In genomic region chr2:206990335-206990734, GRCh38 we compare ENCODE assay signal across 32 cellular contexts. TPM values are rescaled to one million over a fixed set of nuclear protein-coding genes. Genes with fewer than 3 reads are reported as not detected.
"Had no signal": no experiment of that assay in that cellular context is flagged by ENCODE, and none has a peak within 500 bp of the region (broad histone marks: within the 10 kb centered on the region; RNA-seq: fewer than 3 reads in every experiment).

No MANE protein-coding gene starts in this region.

- H3K9me3 Mint-ChIP-seq: activated naive CD4-positive, alpha-beta T cell treated with anti-CD3 and anti-CD28 coated beads, Interleukin-2, amount 10 ng/mL, durations not matched to agents 7 days and 5 days; activated T-cell treated with anti-CD3 and anti-CD28 coated beads, Interleukin-2, amount 50 U/mL, for 24 hours; T-helper 1 cell treated with Interleukin-12 subunit alpha and Interleukin-12 subunit beta and Interleukin-4 antibody, amounts not matched to agents 30 μg/mL and 1 μg/mL, for 36 hours had no signal

- H3K36me3 Mint-ChIP-seq: activated CD4-positive, alpha-beta memory T cell treated with anti-CD3 and anti-CD28 coated beads for 36 hours; activated naive CD4-positive, alpha-beta T cell treated with anti-CD3 and anti-CD28 coated beads, Interleukin-2, amount 10 ng/mL, durations not matched to agents 7 days and 5 days; activated naive CD8-positive, alpha-beta T cell treated with anti-CD3 and anti-CD28 coated beads, Interleukin-2, amount 10 ng/mL, durations not matched to agents 7 days and 5 days; naive thymus-derived CD4-positive, alpha-beta T cell; neural progenitor cell had no signal

- H3K4me2 ChIP-seq: neural progenitor cell, smooth muscle cell had no signal

- ATAC-seq: body of pancreas; gastroesophageal sphincter; left colon; naive thymus-derived CD4-positive, alpha-beta T cell; upper lobe of right lung had no signal

- FAIRE-seq: kidney, TTC549 had no signal

- H3K4me3 ChIP-seq: body of pancreas, colonic mucosa, dorsolateral prefrontal cortex, gastroesophageal sphincter, neural progenitor cell, right atrium auricular region, smooth muscle cell, suprapubic skin, tibial artery, upper lobe of right lung had no signal

- H3K36me3 ChIP-seq: colonic mucosa, gastroesophageal sphincter, neural progenitor cell, right atrium auricular region, suprapubic skin, tibial artery, upper lobe of right lung had no signal

- H2AFZ ChIP-seq: neural progenitor cell had no signal

- H3K4me3 Mint-ChIP-seq: activated CD4-positive, alpha-beta memory T cell treated with anti-CD3 and anti-CD28 coated beads for 36 hours; activated naive CD4-positive, alpha-beta T cell treated with anti-CD3 and anti-CD28 coated beads, Interleukin-2, amount 10 ng/mL, durations not matched to agents 7 days and 5 days; activated naive CD8-positive, alpha-beta T cell treated with anti-CD3 and anti-CD28 coated beads, Interleukin-2, amount 10 ng/mL, durations not matched to agents 7 days and 5 days; activated T-cell treated with anti-CD3 and anti-CD28 coated beads, Interleukin-2, amount 50 U/mL, for 24 hours; naive thymus-derived CD4-positive, alpha-beta T cell; neural progenitor cell; T-helper 1 cell treated with Interleukin-12 subunit alpha and Interleukin-12 subunit beta and Interleukin-4 antibody, amounts not matched to agents 30 μg/mL and 1 μg/mL, for 36 hours had no signal

- H3K27me3 Mint-ChIP-seq: activated naive CD8-positive, alpha-beta T cell treated with anti-CD3 and anti-CD28 coated beads, Interleukin-2, amount 10 ng/mL, durations not matched to agents 7 days and 5 days had no signal

- H3K9ac ChIP-seq: neural progenitor cell had no signal

- H3K4me1 ChIP-seq: body of pancreas, colonic mucosa, neural progenitor cell, right atrium auricular region, suprapubic skin had no signal

- H3K27ac Mint-ChIP-seq: activated CD4-positive, alpha-beta memory T cell treated with anti-CD3 and anti-CD28 coated beads for 36 hours; activated naive CD4-positive, alpha-beta T cell treated with anti-CD3 and anti-CD28 coated beads, Interleukin-2, amount 10 ng/mL, durations not matched to agents 7 days and 5 days; activated naive CD8-positive, alpha-beta T cell treated with anti-CD3 and anti-CD28 coated beads, Interleukin-2, amount 10 ng/mL, durations not matched to agents 7 days and 5 days; activated T-cell treated with anti-CD3 and anti-CD28 coated beads, Interleukin-2, amount 50 U/mL, for 24 hours; neural progenitor cell; T-helper 1 cell treated with Interleukin-12 subunit alpha and Interleukin-12 subunit beta and Interleukin-4 antibody, amounts not matched to agents 30 μg/mL and 1 μg/mL, for 36 hours had no signal

- H3K27ac ChIP-seq: body of pancreas, colonic mucosa, gastroesophageal sphincter, neural progenitor cell, right atrium auricular region, suprapubic skin, tibial artery, upper lobe of right lung, VCaP had no signal

- H3K4me1 Mint-ChIP-seq: neural progenitor cell had no signal

- H3K27me3 ChIP-seq: body of pancreas, colonic mucosa, dorsolateral prefrontal cortex, gastroesophageal sphincter, neural progenitor cell, right atrium auricular region, suprapubic skin, tibial artery, upper lobe of right lung had no signal

- H3K9me3 ChIP-seq: body of pancreas, colonic mucosa, gastroesophageal sphincter, right atrium auricular region, suprapubic skin, tibial artery, upper lobe of right lung had no signal

- DNase-seq: activated CD4-positive, alpha-beta memory T cell treated with anti-CD3 and anti-CD28 coated beads for 36 hours; activated CD4-positive, alpha-beta T cell treated with anti-CD3 and anti-CD28 coated beads for 4 hours; activated CD8-positive, alpha-beta memory T cell treated with anti-CD3 and anti-CD28 coated beads, Interleukin-2, amount 50 U/mL, for 48 hours; activated gamma-delta T cell; activated naive CD4-positive, alpha-beta T cell treated with anti-CD3 and anti-CD28 coated beads, Interleukin-2, amount 10 ng/mL, durations not matched to agents 7 days and 5 days; activated naive CD8-positive, alpha-beta T cell treated with anti-CD3 and anti-CD28 coated beads, Interleukin-2, amount 10 ng/mL, durations not matched to agents 7 days and 5 days; activated T-cell treated with anti-CD3 and anti-CD28 coated beads, Interleukin-2, amount 50 U/mL, for 24 hours; body of pancreas; colonic mucosa; dorsolateral prefrontal cortex; effector memory CD4-positive, alpha-beta T cell; erythroblast; head of caudate nucleus; hippocampal formation; kidney; left colon; midbrain; naive thymus-derived CD4-positive, alpha-beta T cell; occipital lobe; stimulated activated naive CD4-positive, alpha-beta T cell; T-helper 9 cell; tibial artery; upper lobe of right lung had no signal

RNA-seq across cellular contexts. Expression of gene CPO, which starts 51.0 kb away (rescaled TPM):
- total RNA-seq: activated CD4-positive, alpha-beta memory T cell treated with anti-CD3 and anti-CD28 coated beads for 36 hours; activated naive CD8-positive, alpha-beta T cell treated with anti-CD3 and anti-CD28 coated beads, Interleukin-2, amount 10 ng/mL, durations not matched to agents 7 days and 5 days; body of pancreas; colonic mucosa; left colon; occipital lobe; pulmonary artery endothelial cell; right atrium auricular region; smooth muscle cell; upper lobe of right lung had no signal
- polyA plus RNA-seq: naive thymus-derived CD4-positive, alpha-beta T cell; smooth muscle cell had no signal
